ENCODE assay signal across 13 cellular contexts in the genomic region with DNA sequence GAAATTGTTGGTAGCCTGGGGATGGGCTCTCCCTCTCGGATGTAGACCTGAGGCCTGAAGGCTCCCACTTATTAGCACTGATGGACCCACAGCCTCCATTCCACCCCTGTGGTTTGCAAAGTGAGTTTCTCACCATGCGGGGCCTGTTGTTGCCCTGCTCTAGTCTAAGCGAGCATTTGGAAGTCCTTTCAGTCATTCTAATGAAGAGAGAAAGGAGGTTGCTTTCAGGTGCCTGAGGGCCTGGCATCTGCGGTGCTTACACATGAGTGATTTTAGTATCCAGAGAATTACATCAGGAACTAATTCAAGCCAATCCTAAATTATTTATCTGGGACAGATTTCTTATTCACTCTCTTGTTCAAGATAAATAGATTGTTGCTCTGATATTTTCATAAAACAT.
"Had no signal": no experiment of that assay in that cellular context is flagged by ENCODE, and none has a peak within 500 bp of the region (broad histone marks: within the 10 kb centered on the region; RNA-seq: fewer than 3 reads in every experiment).

No MANE protein-coding gene starts in this region.

- H3K4me3 Mint-ChIP-seq: activated CD4-positive, alpha-beta memory T cell treated with anti-CD3 and anti-CD28 coated beads, Interleukin-2, amount 10 ng/mL, durations not matched to agents 7 days and 5 days; activated CD4-positive, alpha-beta T cell treated with anti-CD3 and anti-CD28 coated beads for 36 hours; mesothelial cell of epicardium; stimulated activated effector memory CD8-positive, alpha-beta T cell treated with anti-CD3 and anti-CD28 coated beads, Interleukin-12 subunit alpha, Interleukin-12 subunit beta, amount 100 ng/mL, for 72 hours; type B pancreatic cell had no signal

- H3K27ac Mint-ChIP-seq: activated CD4-positive, alpha-beta T cell treated with anti-CD3 and anti-CD28 coated beads for 36 hours; mesothelial cell of epicardium; stimulated activated effector memory CD8-positive, alpha-beta T cell treated with anti-CD3 and anti-CD28 coated beads, Interleukin-12 subunit alpha, Interleukin-12 subunit beta, amount 100 ng/mL, for 72 hours; type B pancreatic cell had no signal

- H3K27me3 ChIP-seq: gastrocnemius medialis, pancreas had no signal

- H3K9me3 Mint-ChIP-seq: activated CD4-positive, alpha-beta memory T cell treated with anti-CD3 and anti-CD28 coated beads, Interleukin-2, amount 10 ng/mL, durations not matched to agents 7 days and 5 days; stimulated activated effector memory CD8-positive, alpha-beta T cell treated with anti-CD3 and anti-CD28 coated beads, Interleukin-12 subunit alpha, Interleukin-12 subunit beta, amount 100 ng/mL, for 72 hours; type B pancreatic cell had no signal

- H3K27ac ChIP-seq: gastrocnemius medialis, pancreas, VCaP had no signal

- H3K9me3 ChIP-seq: gastrocnemius medialis, pancreas had no signal

- H3K36me3 Mint-ChIP-seq: mesothelial cell of epicardium; stimulated activated effector memory CD8-positive, alpha-beta T cell treated with anti-CD3 and anti-CD28 coated beads, Interleukin-12 subunit alpha, Interleukin-12 subunit beta, amount 100 ng/mL, for 72 hours; type B pancreatic cell had no signal

- H3K4me1 Mint-ChIP-seq: activated CD4-positive, alpha-beta T cell treated with anti-CD3 and anti-CD28 coated beads for 36 hours; mesothelial cell of epicardium; stimulated activated effector memory CD8-positive, alpha-beta T cell treated with anti-CD3 and anti-CD28 coated beads, Interleukin-12 subunit alpha, Interleukin-12 subunit beta, amount 100 ng/mL, for 72 hours had no signal

- ATAC-seq: activated CD4-positive, alpha-beta T cell treated with anti-CD3 and anti-CD28 coated beads for 36 hours; gastrocnemius medialis; pancreas; stimulated activated effector memory CD8-positive, alpha-beta T cell treated with anti-CD3 and anti-CD28 coated beads, Interleukin-12 subunit alpha, Interleukin-12 subunit beta, amount 100 ng/mL, for 72 hours had no signal

- DNase-seq: activated CD4-positive, alpha-beta memory T cell treated with anti-CD3 and anti-CD28 coated beads, Interleukin-2, amount 10 ng/mL, durations not matched to agents 7 days and 5 days; activated CD4-positive, alpha-beta T cell treated with anti-CD3 and anti-CD28 coated beads for 36 hours; activated gamma-delta T cell; activated T-cell treated with anti-CD3 and anti-CD28 coated beads, Interleukin-2, amount 50 U/mL, for 48 hours; effector memory CD4-positive, alpha-beta T cell; gastrocnemius medialis; kidney; pancreas; small intestine had no signal

- H3K4me1 ChIP-seq: pancreas had no signal

- H3K4me3 ChIP-seq: gastrocnemius medialis, pancreas had no signal

- H3K36me3 ChIP-seq: gastrocnemius medialis, pancreas had no signal
